1 cellular context compared by ENCODE assay signal in the genomic region with DNA sequence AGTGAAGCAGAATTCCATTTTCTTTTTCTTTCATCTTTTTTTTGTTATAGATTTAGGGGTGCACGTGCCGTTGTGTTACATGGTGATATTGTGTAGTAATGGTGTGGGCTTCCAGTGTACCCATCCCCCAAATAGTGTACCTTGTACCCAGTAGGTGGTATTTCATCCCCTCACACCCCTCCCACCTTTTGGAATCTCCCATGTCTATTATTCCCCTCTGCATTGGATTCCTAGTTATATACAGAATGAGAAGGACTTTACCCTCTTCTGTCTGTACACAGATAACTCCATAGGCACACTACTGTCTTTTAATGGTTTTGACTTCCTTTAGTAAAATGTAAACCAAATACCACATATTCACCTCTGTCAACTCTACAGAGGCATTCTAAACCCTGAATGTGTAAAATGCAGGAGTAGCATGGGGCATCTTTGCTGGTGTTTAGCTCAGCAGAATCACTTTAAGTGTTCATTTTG.
TF ChIP-seq lines count a peak whose summit lies in the region.

No MANE protein-coding gene starts in this region.

TF ChIP-seq in HepG2, 621 proteins besides CTCF, POLR2A, EP300 and RAD21 (continued from another document and continues in another):
- peak; percentile 91 for TF ChIP-seq ZNF646 (CRISPR knock-in tag; IDR thresholded peaks at IDR 0.05)
- TF ChIP-seq ZNF468 (CRISPR knock-in tag; IDR thresholded peaks at IDR 0.05), result no peak
- TF ChIP-seq, protein P1, sequence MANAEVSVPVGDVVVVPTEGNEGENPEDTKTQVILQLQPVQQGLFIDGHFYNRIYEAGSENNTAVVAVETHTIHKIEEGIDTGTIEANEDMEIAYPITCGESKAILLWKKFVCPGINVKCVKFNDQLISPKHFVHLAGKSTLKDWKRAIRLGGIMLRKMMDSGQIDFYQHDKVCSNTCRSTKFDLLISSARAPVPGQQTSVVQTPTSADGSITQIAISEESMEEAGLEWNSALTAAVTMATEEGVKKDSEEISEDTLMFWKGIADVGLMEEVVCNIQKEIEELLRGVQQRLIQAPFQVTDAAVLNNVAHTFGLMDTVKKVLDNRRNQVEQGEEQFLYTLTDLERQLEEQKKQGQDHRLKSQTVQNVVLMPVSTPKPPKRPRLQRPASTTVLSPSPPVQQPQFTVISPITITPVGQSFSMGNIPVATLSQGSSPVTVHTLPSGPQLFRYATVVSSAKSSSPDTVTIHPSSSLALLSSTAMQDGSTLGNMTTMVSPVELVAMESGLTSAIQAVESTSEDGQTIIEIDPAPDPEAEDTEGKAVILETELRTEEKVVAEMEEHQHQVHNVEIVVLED (CRISPR knock-in tag; IDR thresholded peaks at IDR 0.05; ENCODE audit: borderline replicate concordance), result no peak
- TF ChIP-seq KAT8 (CRISPR knock-in tag; IDR thresholded peaks at IDR 0.05), result peak; percentile 76
- TF ChIP-seq PRDM10 (CRISPR knock-in tag; IDR thresholded peaks at IDR 0.05; ENCODE audit: low read depth), result peak; percentile 97
- peak; percentile 87 for TF ChIP-seq HDAC2 (CRISPR knock-in tag; IDR thresholded peaks at IDR 0.05)
- peak; percentile 61; the same call in 1 of the 2 replicates for TF ChIP-seq RARA (CRISPR knock-in tag; IDR thresholded peaks at IDR 0.05)
- peak; percentile 2; the same call in 1 of the 2 replicates for TF ChIP-seq SMC3 (IDR thresholded peaks at IDR 0.05; ENCODE audit: low read length)
- no peak for TF ChIP-seq ZFP37 (CRISPR knock-in tag; IDR thresholded peaks at IDR 0.05; ENCODE audit: borderline replicate concordance)
- TF ChIP-seq KLF9 (CRISPR knock-in tag; IDR thresholded peaks at IDR 0.05; ENCODE audit: low read depth), result 0 out of 2 replicates have a peak, but pooled peaks have one; percentile 68
- peak; percentile 94 for TF ChIP-seq HNF4G (IDR thresholded peaks at IDR 0.05; ENCODE audit: borderline replicate concordance, low read depth, low read length)
- peak; percentile 90 for TF ChIP-seq HNF4G (CRISPR knock-in tag; IDR thresholded peaks at IDR 0.05; ENCODE audit: borderline replicate concordance, low read depth)
- peak; percentile 99 for TF ChIP-seq ZSCAN25 (CRISPR knock-in tag; IDR thresholded peaks at IDR 0.05)
- TF ChIP-seq ZNF792 (CRISPR knock-in tag; IDR thresholded peaks at IDR 0.05), result peak; percentile 30; the same call in 1 of the 2 replicates
- no peak for TF ChIP-seq TCF12 (IDR thresholded peaks at IDR 0.05)
- TF ChIP-seq TCF12 (CRISPR knock-in tag; IDR thresholded peaks at IDR 0.05), result 0 out of 2 replicates have a peak, but pooled peaks have one; percentile 40
- 0 out of 2 replicates have a peak, but pooled peaks have one; percentile 25 for TF ChIP-seq HHEX (CRISPR knock-in tag; IDR thresholded peaks at IDR 0.05)
- peak; percentile 58 for TF ChIP-seq PHF5A (CRISPR knock-in tag; IDR thresholded peaks at IDR 0.05; ENCODE audit: low read depth, unreplicated experiment)
- 0 out of 2 replicates have a peak, but pooled peaks have one; percentile 37 for TF ChIP-seq ZNF292 (CRISPR knock-in tag; IDR thresholded peaks at IDR 0.05; ENCODE audit: borderline replicate concordance, low read depth)
- TF ChIP-seq, protein P2, sequence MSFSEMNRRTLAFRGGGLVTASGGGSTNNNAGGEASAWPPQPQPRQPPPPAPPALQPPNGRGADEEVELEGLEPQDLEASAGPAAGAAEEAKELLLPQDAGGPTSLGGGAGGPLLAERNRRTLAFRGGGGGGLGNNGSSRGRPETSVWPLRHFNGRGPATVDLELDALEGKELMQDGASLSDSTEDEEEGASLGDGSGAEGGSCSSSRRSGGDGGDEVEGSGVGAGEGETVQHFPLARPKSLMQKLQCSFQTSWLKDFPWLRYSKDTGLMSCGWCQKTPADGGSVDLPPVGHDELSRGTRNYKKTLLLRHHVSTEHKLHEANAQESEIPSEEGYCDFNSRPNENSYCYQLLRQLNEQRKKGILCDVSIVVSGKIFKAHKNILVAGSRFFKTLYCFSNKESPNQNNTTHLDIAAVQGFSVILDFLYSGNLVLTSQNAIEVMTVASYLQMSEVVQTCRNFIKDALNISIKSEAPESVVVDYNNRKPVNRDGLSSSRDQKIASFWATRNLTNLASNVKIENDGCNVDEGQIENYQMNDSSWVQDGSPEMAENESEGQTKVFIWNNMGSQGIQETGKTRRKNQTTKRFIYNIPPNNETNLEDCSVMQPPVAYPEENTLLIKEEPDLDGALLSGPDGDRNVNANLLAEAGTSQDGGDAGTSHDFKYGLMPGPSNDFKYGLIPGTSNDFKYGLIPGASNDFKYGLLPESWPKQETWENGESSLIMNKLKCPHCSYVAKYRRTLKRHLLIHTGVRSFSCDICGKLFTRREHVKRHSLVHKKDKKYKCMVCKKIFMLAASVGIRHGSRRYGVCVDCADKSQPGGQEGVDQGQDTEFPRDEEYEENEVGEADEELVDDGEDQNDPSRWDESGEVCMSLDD (CRISPR knock-in tag; IDR thresholded peaks at IDR 0.05; ENCODE audit: borderline replicate concordance), result no peak
- peak; percentile 47; the same call in 1 of the 2 replicates for TF ChIP-seq PPARG (CRISPR knock-in tag; conservative IDR thresholded peaks at IDR 0.05)
- TF ChIP-seq CAMTA2 (CRISPR knock-in tag; IDR thresholded peaks at IDR 0.05; ENCODE audit: borderline replicate concordance), result no peak
- TF ChIP-seq, protein P3, sequence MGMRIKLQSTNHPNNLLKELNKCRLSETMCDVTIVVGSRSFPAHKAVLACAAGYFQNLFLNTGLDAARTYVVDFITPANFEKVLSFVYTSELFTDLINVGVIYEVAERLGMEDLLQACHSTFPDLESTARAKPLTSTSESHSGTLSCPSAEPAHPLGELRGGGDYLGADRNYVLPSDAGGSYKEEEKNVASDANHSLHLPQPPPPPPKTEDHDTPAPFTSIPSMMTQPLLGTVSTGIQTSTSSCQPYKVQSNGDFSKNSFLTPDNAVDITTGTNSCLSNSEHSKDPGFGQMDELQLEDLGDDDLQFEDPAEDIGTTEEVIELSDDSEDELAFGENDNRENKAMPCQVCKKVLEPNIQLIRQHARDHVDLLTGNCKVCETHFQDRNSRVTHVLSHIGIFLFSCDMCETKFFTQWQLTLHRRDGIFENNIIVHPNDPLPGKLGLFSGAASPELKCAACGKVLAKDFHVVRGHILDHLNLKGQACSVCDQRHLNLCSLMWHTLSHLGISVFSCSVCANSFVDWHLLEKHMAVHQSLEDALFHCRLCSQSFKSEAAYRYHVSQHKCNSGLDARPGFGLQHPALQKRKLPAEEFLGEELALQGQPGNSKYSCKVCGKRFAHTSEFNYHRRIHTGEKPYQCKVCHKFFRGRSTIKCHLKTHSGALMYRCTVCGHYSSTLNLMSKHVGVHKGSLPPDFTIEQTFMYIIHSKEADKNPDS (CRISPR knock-in tag; IDR thresholded peaks at IDR 0.05), result peak; percentile 86; the same call in 1 of the 2 replicates
- TF ChIP-seq AKNA (CRISPR knock-in tag; IDR thresholded peaks at IDR 0.05; ENCODE audit: borderline replicate concordance), result no peak
- TF ChIP-seq GATAD2A (CRISPR knock-in tag; IDR thresholded peaks at IDR 0.05), result peak; percentile 88
- no peak for TF ChIP-seq NR2F1 (CRISPR knock-in tag; IDR thresholded peaks at IDR 0.05)
- TF ChIP-seq ISL2 (CRISPR knock-in tag; IDR thresholded peaks at IDR 0.05), result peak; percentile 81
- peak; percentile 84 for TF ChIP-seq SP5 (CRISPR knock-in tag; IDR thresholded peaks at IDR 0.05; ENCODE audit: borderline replicate concordance, low read depth)
- TF ChIP-seq ATAD3A (CRISPR knock-in tag; IDR thresholded peaks at IDR 0.05), result no peak
- TF ChIP-seq ZMYM2 (CRISPR knock-in tag; IDR thresholded peaks at IDR 0.05), result 0 out of 2 replicates have a peak, but pooled peaks have one; percentile 58
- TF ChIP-seq CCAR2 (optimal IDR thresholded peaks at IDR 0.05; ENCODE audit: low read depth, low read length), result no peak
